Comparison of ENCODE assay signal across 1 cellular context in the genomic region with DNA sequence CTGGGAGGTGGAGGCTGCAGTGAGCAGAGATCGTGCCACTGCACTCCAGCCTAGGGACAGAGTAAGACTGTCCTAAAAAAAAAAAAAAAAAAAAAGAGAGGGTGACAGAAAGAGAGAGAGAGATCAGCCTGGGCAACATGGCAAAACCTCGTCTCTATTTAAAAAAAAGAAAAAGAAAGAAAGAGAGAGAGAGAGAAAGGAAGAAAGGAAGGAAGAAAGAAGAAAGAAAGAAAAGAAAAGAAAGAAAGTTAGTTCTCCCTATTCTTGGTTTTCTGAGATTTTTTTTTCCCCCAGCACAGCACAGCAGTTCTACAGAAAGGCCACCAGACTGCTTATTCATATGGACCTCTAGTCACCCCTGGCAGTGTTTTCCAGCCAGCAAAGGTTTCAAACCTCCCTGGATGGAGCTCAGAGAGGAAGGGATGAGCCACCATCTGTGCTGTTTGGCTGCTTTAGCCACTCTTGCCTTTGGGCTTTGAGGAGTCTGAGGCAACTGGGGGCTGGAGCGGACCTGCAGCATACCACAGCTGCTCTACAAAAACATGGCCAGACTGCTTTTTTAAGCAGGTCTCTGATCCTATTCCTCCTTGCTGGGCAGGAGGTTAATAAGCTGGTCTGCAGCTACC.
TF ChIP-seq lines count a peak whose summit lies in the region.

No MANE protein-coding gene starts in this region.

TF ChIP-seq in H1, 55 proteins besides CTCF, POLR2A, EP300 and RAD21:
- TF ChIP-seq TBP (IDR thresholded peaks at IDR 0.05; ENCODE audit: low read depth, low read length) (no peak), EZH2 (IDR thresholded peaks at IDR 0.05; ENCODE audit: low read depth, low read length, severe bottlenecking) (no peak)
TF ChIP-seq in H1: peak in this region for 0.
